ENCODE assay signal across 10 cellular contexts in the genomic region with DNA sequence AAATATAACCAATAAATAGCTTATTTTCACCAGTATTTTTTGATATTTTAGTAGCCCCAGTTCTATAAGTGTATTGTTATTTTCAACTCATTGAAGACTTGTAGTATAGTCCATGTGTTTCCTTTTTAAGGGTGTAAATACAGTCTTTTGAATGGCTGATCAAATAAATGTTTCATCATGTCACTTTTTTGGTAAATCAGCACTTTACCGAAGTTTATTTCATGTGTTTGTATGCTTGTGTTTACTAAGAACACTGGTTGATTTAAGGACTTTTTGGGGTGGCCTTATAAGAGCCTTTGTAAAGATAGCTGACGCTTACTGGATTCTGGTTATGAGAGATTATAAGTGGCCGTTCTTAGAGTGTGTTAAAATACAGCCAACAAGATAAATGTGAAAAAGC. TPM values are rescaled to one million over a fixed set of nuclear protein-coding genes. Genes with fewer than 3 reads are reported as not detected.
A peak's percentile ranks its signal among the peaks of the same experiment; 100 is the strongest.
DNase-seq lines count a peak whose midpoint lies in the region; ATAC-seq and TF ChIP-seq lines count a peak whose summit lies in the region.
"Had no signal": no experiment of that assay in that cellular context is flagged by ENCODE, and none has a peak within 500 bp of the region (broad histone marks: within the 10 kb centered on the region; RNA-seq: fewer than 3 reads in every experiment).

No MANE protein-coding gene starts in this region.

- H3K4me3 ChIP-seq in Loucy (ENCODE audit: low read length, poor library complexity, severe bottlenecking), result peak overlapping the region; percentile 95

- no peaks in the 10 kb centered on the region for H3K9me3 ChIP-seq in Loucy (ENCODE audit: insufficient read depth, low read depth, low read length)

- H3K4me1 Mint-ChIP-seq in CD14-positive monocyte, result peaks cover 29% of the 10 kb centered on the region
- H3K4me1 Mint-ChIP-seq in central memory CD8-positive, alpha-beta T cell, result peaks cover 53% of the 10 kb centered on the region
- H3K4me1 Mint-ChIP-seq in natural killer cell, result peaks cover 36 to 45% of the 10 kb centered on the region in 2 donors

- intact Hi-C loops in CD14-positive monocyte (cut with micrococcal nuclease), result no loop called here
- intact Hi-C loops in natural killer cell (cut with micrococcal nuclease), result no loop called here

- no peaks in the 10 kb centered on the region for H3K9me2 ChIP-seq in Loucy (replicated peaks; ENCODE audit: low read depth, low read length)

- H3K9me3 Mint-ChIP-seq in CD14-positive monocyte, result peaks cover 0 to 2% (median 0%) of the 10 kb centered on the region in 7 donors
- H3K9me3 Mint-ChIP-seq in central memory CD8-positive, alpha-beta T cell, result no peaks in the 10 kb centered on the region
- no peaks in the 10 kb centered on the region for H3K9me3 Mint-ChIP-seq in natural killer cell

- H3K4me2 ChIP-seq in Loucy (ENCODE audit: low read depth, low read length, poor library complexity, severe bottlenecking), result peak overlapping the region; percentile 88

- no peaks in the 10 kb centered on the region for H3F3A ChIP-seq in Loucy (ENCODE audit: low read depth)

- peaks cover 31% of the 10 kb centered on the region for H3K4me1 ChIP-seq in Loucy (ENCODE audit: insufficient read depth, low read length, poor library complexity, severe bottlenecking)

- H3K27ac Mint-ChIP-seq in CD14-positive monocyte (peak overlapping the region; percentile 17 to 94 (median 71)), natural killer cell (peak overlapping the region; percentile 91 to 99)
- peak overlapping the region; percentile 98 for H3K27ac Mint-ChIP-seq in central memory CD8-positive, alpha-beta T cell (ENCODE audit: low read depth)

- H4K20me1 ChIP-seq in Loucy (ENCODE audit: insufficient read depth, low read length, poor library complexity, severe bottlenecking), result peaks cover 66% of the 10 kb centered on the region

- H2AFZ ChIP-seq in Loucy (ENCODE audit: low read length), result no peak overlapping the region

- H3K9ac ChIP-seq in Loucy (ENCODE audit: low read depth, low read length, poor library complexity, severe bottlenecking), result peak overlapping the region; percentile 91

- no peak for ATAC-seq in central memory CD8-positive, alpha-beta T cell (replicated peaks; ENCODE audit: extremely low read depth, poor library complexity, severe bottlenecking)
- ATAC-seq in natural killer cell (no peak), HG02970 (IDR thresholded peaks at IDR 0.05; ENCODE audit: low FRiP score, unreplicated experiment) (no peak), GM19397 (IDR thresholded peaks at IDR 0.05; ENCODE audit: unreplicated experiment) (no peak), GM21360 (IDR thresholded peaks at IDR 0.05; ENCODE audit: unreplicated experiment) (no peak)
- ATAC-seq: left colon had no signal

- no peak for TF ChIP-seq CTCF in CD14-positive monocyte (IDR thresholded peaks at IDR 0.05)
- TF ChIP-seq CTCF in Loucy (conservative IDR thresholded peaks at IDR 0.05; ENCODE audit: low read length), result no peak
- no peak for TF ChIP-seq CTCF in natural killer cell (IDR thresholded peaks at IDR 0.05)

- H3K4me3 Mint-ChIP-seq in CD14-positive monocyte (no peak overlapping the region), natural killer cell (peak overlapping the region; percentile 98)
- H3K4me3 Mint-ChIP-seq in central memory CD8-positive, alpha-beta T cell, result peak overlapping the region; percentile 100

- H3K27me3 ChIP-seq in Loucy (ENCODE audit: insufficient read depth, low read length, poor library complexity, severe bottlenecking), result no peaks in the 10 kb centered on the region

- DNase-seq in CD14-positive monocyte (ENCODE audit: low spot score), result no peak
- DNase-seq in central memory CD8-positive, alpha-beta T cell (ENCODE audit: low spot score in 2 of 2), result no peak
- no peak for DNase-seq in natural killer cell
- no peak for DNase-seq in NCI-H526 treated with DMSO at 0.1 percent for 48 hours (lab: John Stamatoyannopoulos, UW)
- DNase-seq: anterior cingulate cortex, left colon had no signal

- peaks cover 86% of the 10 kb centered on the region for H3K79me2 ChIP-seq in Loucy (ENCODE audit: insufficient read depth, low read length)

- H3K36me3 ChIP-seq in Loucy (ENCODE audit: insufficient read depth, low read length), result peaks cover 6% of the 10 kb centered on the region; the same call in 1 of the 2 replicates

- H3K36me3 Mint-ChIP-seq in CD14-positive monocyte (peaks cover 9 to 25% of the 10 kb centered on the region in 2 donors), natural killer cell (no peaks in the 10 kb centered on the region)
- peaks cover 40% of the 10 kb centered on the region for H3K36me3 Mint-ChIP-seq in central memory CD8-positive, alpha-beta T cell (ENCODE audit: insufficient read depth)

- H3K27me3 Mint-ChIP-seq in CD14-positive monocyte (ENCODE audit: low read depth in 3 of 3), result no peaks in the 10 kb centered on the region
- H3K27me3 Mint-ChIP-seq in central memory CD8-positive, alpha-beta T cell, result no peaks in the 10 kb centered on the region
- H3K27me3 Mint-ChIP-seq in natural killer cell (ENCODE audit: low read depth in 2 of 2), result no peaks in the 10 kb centered on the region

RNA-seq across cellular contexts. Expression of a gene that starts 2.6 kb away (rescaled TPM):
- polyA plus RNA-seq in CD14-positive monocyte, result 10 to 100 TPM; 50.0 to 66.8 TPM
- 10 to 100 TPM; 38.0 to 53.9 (median 43.6) TPM for total RNA-seq in natural killer cell

Comparison
In these comparisons a context has a peak if more than half of its experiments do, and no peak if none do; other contexts are left out.
1. H3K4me3 Mint-ChIP-seq: peak in central memory CD8-positive, alpha-beta T cell (single experiment) and natural killer cell (single experiment); none in CD14-positive monocyte (0 of 2).
2. Peak in every context shown above with its lines, with median percentiles within 50 percentile points of each other: H3K27ac Mint-ChIP-seq.